22 cellular contexts compared by ENCODE assay signal in genomic region chr2:99481527-99481926, GRCh38. TPM values are rescaled to one million over a fixed set of nuclear protein-coding genes. Genes with fewer than 3 reads are reported as not detected.
DNase-seq lines count a peak whose midpoint lies in the region; ATAC-seq lines count a peak whose summit lies in the region.
"Had no signal": no experiment of that assay in that cellular context is flagged by ENCODE, and none has a peak within 500 bp of the region (broad histone marks: within the 10 kb centered on the region; RNA-seq: fewer than 3 reads in every experiment).

No MANE protein-coding gene starts in this region.

- H3K27ac ChIP-seq in Karpas-422 (ENCODE audit: low read length) = no peak overlapping the region
- no peak overlapping the region for H3K27ac ChIP-seq in trophoblast cell (ENCODE audit: low read depth, low read length)
- H3K27ac ChIP-seq: A549, GM23248, KMS-11, psoas muscle had no signal

- H3K4ac ChIP-seq in trophoblast cell (ENCODE audit: low read depth, low read length) = peak overlapping the region; percentile 96

- H3K36me3 ChIP-seq in Karpas-422 (ENCODE audit: insufficient read depth, low read length) (peaks cover 5% of the 10 kb centered on the region; the same call in 1 of the 2 replicates), trophoblast cell (ENCODE audit: control insufficient read depth in 1 of 2, insufficient read depth in 2 of 2, low read length in 2 of 2) (peaks cover 0 to 3% of the 10 kb centered on the region in 2 experiments)

- H3K9ac ChIP-seq in Karpas-422 (ENCODE audit: low read length) (no peak overlapping the region), trophoblast cell (ENCODE audit: low read length) (no peak overlapping the region)
- H3K9ac ChIP-seq: GM23248, KMS-11 had no signal

- no peak overlapping the region for H2BK5ac ChIP-seq in trophoblast cell (ENCODE audit: low read depth, low read length, poor library complexity)

- peak overlapping the region; percentile 33 for H3K4me2 ChIP-seq in Karpas-422 (ENCODE audit: low read depth, low read length, poor library complexity, severe bottlenecking)
- no peak overlapping the region for H3K4me2 ChIP-seq in trophoblast cell (ENCODE audit: low read length)
- H3K4me2 ChIP-seq: A549, KMS-11 had no signal

- H3K4me3 ChIP-seq in Karpas-422 (ENCODE audit: low read length) (no peak overlapping the region), trophoblast cell (ENCODE audit: low read depth, low read length) (no peak overlapping the region)
- H3K4me3 ChIP-seq: A549, GM23248, psoas muscle had no signal

- H4K12ac ChIP-seq in trophoblast cell (ENCODE audit: low read depth, low read length) = no peak overlapping the region

- no peaks in the 10 kb centered on the region for H3K9me3 Mint-ChIP-seq in activated naive CD4-positive, alpha-beta T cell treated with anti-CD3 and anti-CD28 coated beads, Interleukin-2, amount 50 U/mL, for 24 hours
- no peaks in the 10 kb centered on the region for H3K9me3 Mint-ChIP-seq in activated naive CD4-positive, alpha-beta T cell treated with anti-CD3 and anti-CD28 coated beads, Interleukin-2, amount 10 ng/mL, durations not matched to agents 7 days and 5 days
- H3K9me3 Mint-ChIP-seq in central memory CD8-positive, alpha-beta T cell = no peaks in the 10 kb centered on the region
- H3K9me3 Mint-ChIP-seq: activated CD4-positive, alpha-beta memory T cell treated with anti-CD3 and anti-CD28 coated beads, Interleukin-2, amount 10 ng/mL, durations not matched to agents 7 days and 5 days had no signal

- H3K27me3 ChIP-seq in Karpas-422 (ENCODE audit: low read length) = no peaks in the 10 kb centered on the region
- no peaks in the 10 kb centered on the region for H3K27me3 ChIP-seq in trophoblast cell (ENCODE audit: insufficient read depth, low read length)

- H3K4me3 Mint-ChIP-seq in activated naive CD4-positive, alpha-beta T cell treated with anti-CD3 and anti-CD28 coated beads, Interleukin-2, amount 50 U/mL, for 24 hours = peak overlapping the region; percentile 36
- no peak overlapping the region for H3K4me3 Mint-ChIP-seq in activated naive CD4-positive, alpha-beta T cell treated with anti-CD3 and anti-CD28 coated beads, Interleukin-2, amount 10 ng/mL, durations not matched to agents 7 days and 5 days
- H3K4me3 Mint-ChIP-seq in central memory CD8-positive, alpha-beta T cell = no peak overlapping the region
- H3K4me3 Mint-ChIP-seq: activated CD4-positive, alpha-beta memory T cell treated with anti-CD3 and anti-CD28 coated beads, Interleukin-2, amount 10 ng/mL, durations not matched to agents 7 days and 5 days had no signal

- H3K79me1 ChIP-seq in trophoblast cell (ENCODE audit: low read length) = no peaks in the 10 kb centered on the region

- H3K18ac ChIP-seq in trophoblast cell (ENCODE audit: low read length) = no peak overlapping the region

- H2AK5ac ChIP-seq in trophoblast cell (ENCODE audit: low read length) = no peak overlapping the region

- H3K9me3 ChIP-seq in Karpas-422 (ENCODE audit: low read length) (no peaks in the 10 kb centered on the region), trophoblast cell (ENCODE audit: insufficient read depth, low read depth, low read length) (no peaks in the 10 kb centered on the region)
- H3K9me3 ChIP-seq: A549, psoas muscle had no signal

- no peak overlapping the region for H3K23ac ChIP-seq in trophoblast cell (ENCODE audit: low read length)

- peaks cover 90% of the 10 kb centered on the region for H3K4me1 Mint-ChIP-seq in activated naive CD4-positive, alpha-beta T cell treated with anti-CD3 and anti-CD28 coated beads, Interleukin-2, amount 50 U/mL, for 24 hours
- H3K4me1 Mint-ChIP-seq in activated naive CD4-positive, alpha-beta T cell treated with anti-CD3 and anti-CD28 coated beads, Interleukin-2, amount 10 ng/mL, durations not matched to agents 7 days and 5 days = peaks cover 20% of the 10 kb centered on the region
- peaks cover 52% of the 10 kb centered on the region for H3K4me1 Mint-ChIP-seq in central memory CD8-positive, alpha-beta T cell

- H3K27me3 Mint-ChIP-seq in activated naive CD4-positive, alpha-beta T cell treated with anti-CD3 and anti-CD28 coated beads, Interleukin-2, amount 50 U/mL, for 24 hours = no peaks in the 10 kb centered on the region
- H3K27me3 Mint-ChIP-seq in activated naive CD4-positive, alpha-beta T cell treated with anti-CD3 and anti-CD28 coated beads, Interleukin-2, amount 10 ng/mL, durations not matched to agents 7 days and 5 days = no peaks in the 10 kb centered on the region
- H3K27me3 Mint-ChIP-seq in central memory CD8-positive, alpha-beta T cell = no peaks in the 10 kb centered on the region
- H3K27me3 Mint-ChIP-seq: activated CD4-positive, alpha-beta memory T cell treated with anti-CD3 and anti-CD28 coated beads, Interleukin-2, amount 10 ng/mL, durations not matched to agents 7 days and 5 days had no signal

- no peak overlapping the region for H4K91ac ChIP-seq in trophoblast cell (ENCODE audit: low read depth, low read length)

- H3K27ac Mint-ChIP-seq in activated naive CD4-positive, alpha-beta T cell treated with anti-CD3 and anti-CD28 coated beads, Interleukin-2, amount 50 U/mL, for 24 hours = peak overlapping the region; percentile 51
- no peak overlapping the region for H3K27ac Mint-ChIP-seq in activated naive CD4-positive, alpha-beta T cell treated with anti-CD3 and anti-CD28 coated beads, Interleukin-2, amount 10 ng/mL, durations not matched to agents 7 days and 5 days
- H3K27ac Mint-ChIP-seq in central memory CD8-positive, alpha-beta T cell (ENCODE audit: low read depth) = peak overlapping the region; percentile 23
- H3K27ac Mint-ChIP-seq: activated CD4-positive, alpha-beta memory T cell treated with anti-CD3 and anti-CD28 coated beads, Interleukin-2, amount 10 ng/mL, durations not matched to agents 7 days and 5 days had no signal

- DNase-seq in activated naive CD4-positive, alpha-beta T cell treated with anti-CD3 and anti-CD28 coated beads, Interleukin-2, amount 10 ng/mL, durations not matched to agents 7 days and 5 days = no peak
- no peak for DNase-seq in Karpas-422
- DNase-seq in central memory CD8-positive, alpha-beta T cell (ENCODE audit: low spot score in 2 of 2) = no peak
- no peak for DNase-seq in trophoblast cell
- DNase-seq in Kasumi-1 (lab: John Stamatoyannopoulos, UW) = no peak
- DNase-seq in activated gamma-delta T cell treated with Interleukin-2 at 50 U/mL for 16 hours = no peak
- no peak for DNase-seq in SKM-1 treated with dmso at 0.1 percent for 144 hours (lab: John Stamatoyannopoulos, UW; ENCODE audit: unreplicated experiment)
- DNase-seq: activated CD4-positive, alpha-beta memory T cell treated with anti-CD3 and anti-CD28 coated beads, Interleukin-2, amount 10 ng/mL, durations not matched to agents 7 days and 5 days; activated naive CD4-positive, alpha-beta T cell treated with Interleukin-2 at 50 U/mL for 16 hours; DMS79; NCI-H1105 treated with DMSO at 0.1 percent for 48 hours; NCI-H2029 treated with DMSO at 0.1 percent for 48 hours; NCI-H345; psoas muscle; Right ventricle myocardium superior; substantia nigra; SW 1271 had no signal

- peaks cover 31% of the 10 kb centered on the region for H4K20me1 ChIP-seq in Karpas-422 (ENCODE audit: insufficient read depth, low read depth, low read length)

- H2AFZ ChIP-seq in Karpas-422 (ENCODE audit: low read length) = no peak overlapping the region
- H2AFZ ChIP-seq in trophoblast cell (ENCODE audit: insufficient read depth, low read length, poor library complexity) = no peak overlapping the region
- H2AFZ ChIP-seq: GM23248 had no signal

- CTCF ChIA-PET in activated naive CD4-positive, alpha-beta T cell treated with anti-CD3 and anti-CD28 coated beads, Interleukin-2, amount 10 ng/mL, durations not matched to agents 7 days and 5 days (lab: Charles Lee) = no interaction called here

- H3K14ac ChIP-seq in trophoblast cell (ENCODE audit: low read length) = no peak overlapping the region

- no peaks in the 10 kb centered on the region for H3K9me2 ChIP-seq in Karpas-422 (replicated peaks; ENCODE audit: insufficient read depth, low read length)

- peaks cover 2% of the 10 kb centered on the region for H3K36me3 Mint-ChIP-seq in activated naive CD4-positive, alpha-beta T cell treated with anti-CD3 and anti-CD28 coated beads, Interleukin-2, amount 50 U/mL, for 24 hours
- H3K36me3 Mint-ChIP-seq in activated naive CD4-positive, alpha-beta T cell treated with anti-CD3 and anti-CD28 coated beads, Interleukin-2, amount 10 ng/mL, durations not matched to agents 7 days and 5 days = peaks cover 5% of the 10 kb centered on the region
- peaks cover 4% of the 10 kb centered on the region for H3K36me3 Mint-ChIP-seq in central memory CD8-positive, alpha-beta T cell (ENCODE audit: insufficient read depth)

- no CpG with 5 or more reads among the region's 2 CpGs for WGBS in trophoblast cell (ENCODE audit: extremely low coverage, insufficient coverage, insufficient read length)

- H3K4me1 ChIP-seq in Karpas-422 (ENCODE audit: low read length) (peaks cover 72% of the 10 kb centered on the region), trophoblast cell (ENCODE audit: control insufficient read depth in 1 of 2, insufficient read depth in 2 of 2, low read length in 2 of 2) (peaks cover 0 to 7% of the 10 kb centered on the region in 2 experiments)

- peaks cover 100% of the 10 kb centered on the region for H3K79me2 ChIP-seq in Karpas-422 (ENCODE audit: low read length)
- H3K79me2 ChIP-seq in trophoblast cell (ENCODE audit: control insufficient read depth, insufficient read depth, low read length, poor library complexity) = peaks cover 16% of the 10 kb centered on the region

- no peak overlapping the region for H2BK12ac ChIP-seq in trophoblast cell (ENCODE audit: low read length)

- H2BK120ac ChIP-seq in trophoblast cell (ENCODE audit: insufficient read depth, low read length, poor library complexity) = no peak overlapping the region

- no peak overlapping the region for H4K8ac ChIP-seq in trophoblast cell (ENCODE audit: low read depth, low read length)

- no peak for ATAC-seq in central memory CD8-positive, alpha-beta T cell (replicated peaks; ENCODE audit: extremely low read depth, poor library complexity, severe bottlenecking)
- ATAC-seq: activated CD4-positive, CD25-positive, alpha-beta regulatory T cell treated with anti-CD3 and anti-CD28 coated beads, Interleukin-2, amount 50 U/mL, for 24 hours had no signal

RNA-seq across cellular contexts. Expression of gene REV1, which starts 8.3 kb away (rescaled TPM):
- 38.9 and 96.3 TPM in 2 replicates for total RNA-seq in Karpas-422 (2014; rRNA removed; shearing (Covaris generic); ENCODE audit: low replicate concordance)
- polyA plus RNA-seq in trophoblast cell (2013) = 27.7 TPM in 2 replicates
